Comparison of ENCODE assay signal across 1 cellular context in the genomic region with DNA sequence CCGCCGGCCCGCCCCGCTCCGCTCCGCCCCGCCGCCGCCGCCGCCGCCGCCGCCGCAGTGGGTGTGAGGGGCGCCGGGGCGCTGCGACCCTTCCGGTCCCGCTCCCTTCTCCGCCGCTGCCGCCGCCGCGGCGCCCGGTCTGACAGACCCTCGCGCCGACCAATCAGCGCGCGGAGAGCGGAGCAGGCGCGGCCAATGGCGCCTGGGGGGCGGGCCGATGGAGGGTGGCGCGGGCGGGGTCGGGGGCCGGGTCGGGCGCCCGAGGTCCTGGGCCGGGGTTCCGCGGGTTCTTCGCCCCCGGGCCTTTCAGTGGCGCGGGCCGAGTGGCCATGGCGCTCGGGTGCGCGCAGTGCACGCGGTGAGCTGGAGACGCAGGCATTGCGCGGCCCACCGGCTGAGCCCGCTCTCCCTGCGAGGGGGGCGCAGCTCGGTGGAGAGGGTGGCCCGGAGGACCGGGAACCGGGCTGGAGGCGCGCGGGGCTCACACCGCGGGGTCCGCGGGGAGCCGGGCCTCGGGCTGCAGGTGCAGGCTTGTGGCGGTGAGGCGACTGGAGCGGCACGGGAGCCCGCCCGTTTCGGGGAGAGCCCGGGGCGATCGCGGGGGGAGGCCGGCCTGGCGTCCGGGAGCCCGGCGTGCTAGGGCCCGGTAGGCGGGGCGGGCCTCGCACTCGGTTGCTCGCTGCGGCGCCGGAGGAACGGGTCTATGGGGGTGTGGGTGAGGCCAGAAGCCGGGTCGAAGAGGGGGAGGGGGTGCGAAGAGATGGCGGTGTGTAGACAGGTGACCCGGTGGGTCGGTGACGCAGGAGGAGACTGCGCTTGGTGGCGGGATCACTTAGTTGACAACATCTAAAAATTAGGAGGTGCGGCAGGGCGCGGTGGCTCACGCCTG.
TF ChIP-seq lines count a peak whose summit lies in the region.

A gene (minus strand): TSS at position 141 of the 889 bp plus-strand sequence. CDS start 11,522 bp downstream, outside the sequence.

TF ChIP-seq in HepG2, 621 proteins besides CTCF, POLR2A, EP300 and RAD21 (continued from another document and continues in another):
- TF ChIP-seq, protein P1, sequence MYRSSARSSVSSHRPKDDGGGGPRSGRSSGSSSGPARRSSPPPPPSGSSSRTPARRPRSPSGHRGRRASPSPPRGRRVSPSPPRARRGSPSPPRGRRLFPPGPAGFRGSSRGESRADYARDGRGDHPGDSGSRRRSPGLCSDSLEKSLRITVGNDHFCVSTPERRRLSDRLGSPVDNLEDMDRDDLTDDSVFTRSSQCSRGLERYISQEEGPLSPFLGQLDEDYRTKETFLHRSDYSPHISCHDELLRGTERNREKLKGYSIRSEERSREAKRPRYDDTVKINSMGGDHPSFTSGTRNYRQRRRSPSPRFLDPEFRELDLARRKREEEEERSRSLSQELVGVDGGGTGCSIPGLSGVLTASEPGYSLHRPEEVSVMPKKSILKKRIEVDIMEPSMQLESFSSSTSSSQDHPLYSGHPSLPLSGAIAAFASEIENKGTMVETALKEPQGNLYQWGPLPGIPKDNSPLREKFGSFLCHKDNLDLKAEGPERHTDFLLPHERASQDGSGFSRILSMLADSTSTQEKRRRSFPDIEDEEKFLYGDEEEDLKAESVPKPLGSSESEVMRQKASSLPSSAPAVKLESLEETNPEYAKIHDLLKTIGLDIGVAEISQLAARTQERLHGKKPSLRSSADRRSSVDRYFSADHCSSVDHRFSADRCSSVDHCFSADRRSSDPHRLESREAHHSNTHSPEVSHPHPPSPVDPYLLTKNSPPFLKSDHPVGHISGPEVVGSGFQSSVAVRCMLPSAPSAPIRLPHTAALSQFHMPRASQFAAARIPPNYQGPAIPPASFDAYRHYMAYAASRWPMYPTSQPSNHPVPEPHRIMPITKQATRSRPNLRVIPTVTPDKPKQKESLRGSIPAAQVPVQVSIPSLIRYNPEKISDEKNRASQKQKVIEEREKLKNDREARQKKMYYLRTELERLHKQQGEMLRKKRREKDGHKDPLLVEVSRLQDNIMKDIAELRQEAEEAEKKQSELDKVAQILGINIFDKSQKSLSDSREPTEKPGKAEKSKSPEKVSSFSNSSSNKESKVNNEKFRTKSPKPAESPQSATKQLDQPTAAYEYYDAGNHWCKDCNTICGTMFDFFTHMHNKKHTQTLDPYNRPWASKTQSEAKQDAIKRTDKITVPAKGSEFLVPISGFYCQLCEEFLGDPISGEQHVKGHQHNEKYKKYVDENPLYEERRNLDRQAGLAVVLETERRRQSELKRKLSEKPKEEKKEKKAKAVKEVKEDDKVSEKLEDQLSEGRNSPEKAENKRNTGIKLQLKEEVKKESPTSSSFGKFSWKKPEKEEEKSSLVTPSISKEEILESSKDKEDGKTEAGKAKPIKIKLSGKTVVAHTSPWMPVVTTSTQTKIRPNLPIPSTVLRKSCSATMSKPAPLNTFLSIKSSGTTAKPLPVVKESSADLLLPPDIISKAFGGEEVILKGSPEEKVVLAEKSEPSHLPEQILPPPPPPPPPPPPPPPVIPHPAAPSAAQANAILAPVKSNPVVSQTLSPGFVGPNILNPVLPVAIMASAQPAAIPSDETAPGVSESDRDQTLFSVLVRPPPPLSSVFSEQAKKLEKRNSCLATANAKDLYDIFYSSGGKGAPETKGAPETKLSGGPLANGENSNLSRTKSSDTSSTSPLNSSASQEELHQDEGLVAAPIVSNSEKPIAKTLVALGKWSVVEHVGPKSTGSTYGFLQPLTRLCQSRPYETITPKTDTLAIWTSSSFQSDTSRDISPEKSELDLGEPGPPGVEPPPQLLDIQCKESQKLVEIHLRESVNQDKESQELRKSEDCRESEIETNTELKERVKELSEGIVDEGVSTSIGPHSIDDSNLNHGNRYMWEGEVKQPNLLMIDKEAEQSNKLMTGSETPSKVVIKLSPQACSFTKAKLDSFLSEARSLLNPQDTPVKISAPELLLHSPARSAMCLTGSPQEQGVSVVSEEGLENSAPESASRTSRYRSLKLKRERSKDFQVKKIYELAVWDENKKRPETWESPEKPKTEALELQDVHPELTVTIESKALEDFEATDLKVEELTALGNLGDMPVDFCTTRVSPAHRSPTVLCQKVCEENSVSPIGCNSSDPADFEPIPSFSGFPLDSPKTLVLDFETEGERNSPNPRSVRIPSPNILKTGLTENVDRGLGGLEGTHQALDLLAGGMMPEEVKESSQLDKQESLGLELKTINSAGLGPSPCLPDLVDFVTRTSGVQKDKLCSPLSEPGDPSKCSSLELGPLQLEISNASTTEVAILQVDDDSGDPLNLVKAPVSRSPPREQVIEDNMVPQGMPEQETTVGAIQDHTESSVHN (CRISPR knock-in tag; IDR thresholded peaks at IDR 0.05) = no peak
- TF ChIP-seq PAF1 (CRISPR knock-in tag; IDR thresholded peaks at IDR 0.05) (no peak), ZNF564 (CRISPR knock-in tag; IDR thresholded peaks at IDR 0.05) (0 out of 2 replicates have a peak, but pooled peaks have one; percentile 43), ZNF557 (CRISPR knock-in tag; IDR thresholded peaks at IDR 0.05) (no peak), NR2F1 (CRISPR knock-in tag; IDR thresholded peaks at IDR 0.05) (no peak), NR2C2 (CRISPR knock-in tag; IDR thresholded peaks at IDR 0.05; ENCODE audit: borderline replicate concordance) (peak; percentile 34; the same call in 1 of the 2 replicates), SCMH1 (CRISPR knock-in tag; IDR thresholded peaks at IDR 0.05; ENCODE audit: borderline replicate concordance) (no peak), ZNF790 (CRISPR knock-in tag; IDR thresholded peaks at IDR 0.05; ENCODE audit: borderline replicate concordance) (0 out of 2 replicates have a peak, but pooled peaks have one; percentile 43), ARHGAP35 (CRISPR knock-in tag; IDR thresholded peaks at IDR 0.05; ENCODE audit: borderline replicate concordance) (0 out of 2 replicates have a peak, but pooled peaks have one; percentile 65), ASH2L (IDR thresholded peaks at IDR 0.05; ENCODE audit: insufficient read length, low read depth, low read length) (peak; percentile 47), ZNF768 (CRISPR knock-in tag; IDR thresholded peaks at IDR 0.05) (peak; percentile 38; the same call in 1 of the 2 replicates), ZMYM4 (CRISPR knock-in tag; IDR thresholded peaks at IDR 0.05) (0 out of 2 replicates have a peak, but pooled peaks have one; percentile 9), RBM39 (IDR thresholded peaks at IDR 0.05; ENCODE audit: low read depth, low read length, poor library complexity, severe bottlenecking) (peak; percentile 6), ZNF329 (CRISPR knock-in tag; IDR thresholded peaks at IDR 0.05; ENCODE audit: low read depth) (peak; percentile 71; the same call in 1 of the 2 replicates), HMG20A (CRISPR knock-in tag; IDR thresholded peaks at IDR 0.05; ENCODE audit: borderline replicate concordance) (no peak), EEA1 (CRISPR knock-in tag; IDR thresholded peaks at IDR 0.05; ENCODE audit: borderline replicate concordance) (peak; percentile 32; the same call in 1 of the 2 replicates), TBP (CRISPR knock-in tag; IDR thresholded peaks at IDR 0.05) (no peak), FOXO1 (CRISPR knock-in tag; IDR thresholded peaks at IDR 0.05) (no peak), POLR2AphosphoS5 (IDR thresholded peaks at IDR 0.05; ENCODE audit: low read depth, low read length) (peak; percentile 42; the same call in 1 of the 2 replicates), ZNF225 (CRISPR knock-in tag; IDR thresholded peaks at IDR 0.05) (peak; percentile 38; the same call in 1 of the 2 replicates), THAP11 (CRISPR knock-in tag; IDR thresholded peaks at IDR 0.05) (peak; percentile 33; the same call in 1 of the 2 replicates), NFIC (IDR thresholded peaks at IDR 0.05; ENCODE audit: low read length) (no peak), ZNF777 (CRISPR knock-in tag; IDR thresholded peaks at IDR 0.05) (no peak), ZFP90 (CRISPR knock-in tag; IDR thresholded peaks at IDR 0.05; ENCODE audit: borderline replicate concordance) (0 out of 2 replicates have a peak, but pooled peaks have one; percentile 61)
- TF ChIP-seq, protein P2, sequence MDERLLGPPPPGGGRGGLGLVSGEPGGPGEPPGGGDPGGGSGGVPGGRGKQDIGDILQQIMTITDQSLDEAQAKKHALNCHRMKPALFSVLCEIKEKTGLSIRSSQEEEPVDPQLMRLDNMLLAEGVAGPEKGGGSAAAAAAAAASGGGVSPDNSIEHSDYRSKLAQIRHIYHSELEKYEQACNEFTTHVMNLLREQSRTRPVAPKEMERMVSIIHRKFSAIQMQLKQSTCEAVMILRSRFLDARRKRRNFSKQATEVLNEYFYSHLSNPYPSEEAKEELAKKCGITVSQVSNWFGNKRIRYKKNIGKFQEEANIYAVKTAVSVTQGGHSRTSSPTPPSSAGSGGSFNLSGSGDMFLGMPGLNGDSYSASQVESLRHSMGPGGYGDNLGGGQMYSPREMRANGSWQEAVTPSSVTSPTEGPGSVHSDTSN (CRISPR knock-in tag; IDR thresholded peaks at IDR 0.05) = peak; percentile 83
- TF ChIP-seq, protein P3, sequence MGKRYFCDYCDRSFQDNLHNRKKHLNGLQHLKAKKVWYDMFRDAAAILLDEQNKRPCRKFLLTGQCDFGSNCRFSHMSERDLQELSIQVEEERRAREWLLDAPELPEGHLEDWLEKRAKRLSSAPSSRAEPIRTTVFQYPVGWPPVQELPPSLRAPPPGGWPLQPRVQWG (CRISPR knock-in tag; IDR thresholded peaks at IDR 0.05; ENCODE audit: borderline replicate concordance, low read depth) = no peak
- TF ChIP-seq, protein P4, sequence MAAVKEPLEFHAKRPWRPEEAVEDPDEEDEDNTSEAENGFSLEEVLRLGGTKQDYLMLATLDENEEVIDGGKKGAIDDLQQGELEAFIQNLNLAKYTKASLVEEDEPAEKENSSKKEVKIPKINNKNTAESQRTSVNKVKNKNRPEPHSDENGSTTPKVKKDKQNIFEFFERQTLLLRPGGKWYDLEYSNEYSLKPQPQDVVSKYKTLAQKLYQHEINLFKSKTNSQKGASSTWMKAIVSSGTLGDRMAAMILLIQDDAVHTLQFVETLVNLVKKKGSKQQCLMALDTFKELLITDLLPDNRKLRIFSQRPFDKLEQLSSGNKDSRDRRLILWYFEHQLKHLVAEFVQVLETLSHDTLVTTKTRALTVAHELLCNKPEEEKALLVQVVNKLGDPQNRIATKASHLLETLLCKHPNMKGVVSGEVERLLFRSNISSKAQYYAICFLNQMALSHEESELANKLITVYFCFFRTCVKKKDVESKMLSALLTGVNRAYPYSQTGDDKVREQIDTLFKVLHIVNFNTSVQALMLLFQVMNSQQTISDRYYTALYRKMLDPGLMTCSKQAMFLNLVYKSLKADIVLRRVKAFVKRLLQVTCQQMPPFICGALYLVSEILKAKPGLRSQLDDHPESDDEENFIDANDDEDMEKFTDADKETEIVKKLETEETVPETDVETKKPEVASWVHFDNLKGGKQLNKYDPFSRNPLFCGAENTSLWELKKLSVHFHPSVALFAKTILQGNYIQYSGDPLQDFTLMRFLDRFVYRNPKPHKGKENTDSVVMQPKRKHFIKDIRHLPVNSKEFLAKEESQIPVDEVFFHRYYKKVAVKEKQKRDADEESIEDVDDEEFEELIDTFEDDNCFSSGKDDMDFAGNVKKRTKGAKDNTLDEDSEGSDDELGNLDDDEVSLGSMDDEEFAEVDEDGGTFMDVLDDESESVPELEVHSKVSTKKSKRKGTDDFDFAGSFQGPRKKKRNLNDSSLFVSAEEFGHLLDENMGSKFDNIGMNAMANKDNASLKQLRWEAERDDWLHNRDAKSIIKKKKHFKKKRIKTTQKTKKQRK (IDR thresholded peaks at IDR 0.05; ENCODE audit: low read length) = no peak
- TF ChIP-seq, protein P5, sequence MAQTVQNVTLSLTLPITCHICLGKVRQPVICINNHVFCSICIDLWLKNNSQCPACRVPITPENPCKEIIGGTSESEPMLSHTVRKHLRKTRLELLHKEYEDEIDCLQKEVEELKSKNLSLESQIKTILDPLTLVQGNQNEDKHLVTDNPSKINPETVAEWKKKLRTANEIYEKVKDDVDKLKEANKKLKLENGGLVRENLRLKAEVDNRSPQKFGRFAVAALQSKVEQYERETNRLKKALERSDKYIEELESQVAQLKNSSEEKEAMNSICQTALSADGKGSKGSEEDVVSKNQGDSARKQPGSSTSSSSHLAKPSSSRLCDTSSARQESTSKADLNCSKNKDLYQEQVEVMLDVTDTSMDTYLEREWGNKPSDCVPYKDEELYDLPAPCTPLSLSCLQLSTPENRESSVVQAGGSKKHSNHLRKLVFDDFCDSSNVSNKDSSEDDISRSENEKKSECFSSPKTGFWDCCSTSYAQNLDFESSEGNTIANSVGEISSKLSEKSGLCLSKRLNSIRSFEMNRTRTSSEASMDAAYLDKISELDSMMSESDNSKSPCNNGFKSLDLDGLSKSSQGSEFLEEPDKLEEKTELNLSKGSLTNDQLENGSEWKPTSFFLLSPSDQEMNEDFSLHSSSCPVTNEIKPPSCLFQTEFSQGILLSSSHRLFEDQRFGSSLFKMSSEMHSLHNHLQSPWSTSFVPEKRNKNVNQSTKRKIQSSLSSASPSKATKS (CRISPR knock-in tag; IDR thresholded peaks at IDR 0.05) = no peak
- TF ChIP-seq, protein P6, sequence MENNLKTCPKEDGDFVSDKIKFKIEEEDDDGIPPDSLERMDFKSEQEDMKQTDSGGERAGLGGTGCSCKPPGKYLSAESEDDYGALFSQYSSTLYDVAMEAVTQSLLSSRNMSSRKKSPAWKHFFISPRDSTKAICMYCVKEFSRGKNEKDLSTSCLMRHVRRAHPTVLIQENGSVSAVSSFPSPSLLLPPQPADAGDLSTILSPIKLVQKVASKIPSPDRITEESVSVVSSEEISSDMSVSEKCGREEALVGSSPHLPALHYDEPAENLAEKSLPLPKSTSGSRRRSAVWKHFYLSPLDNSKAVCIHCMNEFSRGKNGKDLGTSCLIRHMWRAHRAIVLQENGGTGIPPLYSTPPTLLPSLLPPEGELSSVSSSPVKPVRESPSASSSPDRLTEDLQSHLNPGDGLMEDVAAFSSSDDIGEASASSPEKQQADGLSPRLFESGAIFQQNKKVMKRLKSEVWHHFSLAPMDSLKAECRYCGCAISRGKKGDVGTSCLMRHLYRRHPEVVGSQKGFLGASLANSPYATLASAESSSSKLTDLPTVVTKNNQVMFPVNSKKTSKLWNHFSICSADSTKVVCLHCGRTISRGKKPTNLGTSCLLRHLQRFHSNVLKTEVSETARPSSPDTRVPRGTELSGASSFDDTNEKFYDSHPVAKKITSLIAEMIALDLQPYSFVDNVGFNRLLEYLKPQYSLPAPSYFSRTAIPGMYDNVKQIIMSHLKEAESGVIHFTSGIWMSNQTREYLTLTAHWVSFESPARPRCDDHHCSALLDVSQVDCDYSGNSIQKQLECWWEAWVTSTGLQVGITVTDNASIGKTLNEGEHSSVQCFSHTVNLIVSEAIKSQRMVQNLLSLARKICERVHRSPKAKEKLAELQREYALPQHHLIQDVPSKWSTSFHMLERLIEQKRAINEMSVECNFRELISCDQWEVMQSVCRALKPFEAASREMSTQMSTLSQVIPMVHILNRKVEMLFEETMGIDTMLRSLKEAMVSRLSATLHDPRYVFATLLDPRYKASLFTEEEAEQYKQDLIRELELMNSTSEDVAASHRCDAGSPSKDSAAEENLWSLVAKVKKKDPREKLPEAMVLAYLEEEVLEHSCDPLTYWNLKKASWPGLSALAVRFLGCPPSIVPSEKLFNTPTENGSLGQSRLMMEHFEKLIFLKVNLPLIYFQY (CRISPR knock-in tag; IDR thresholded peaks at IDR 0.05; ENCODE audit: borderline replicate concordance) = peak; percentile 92
- TF ChIP-seq, protein P7, sequence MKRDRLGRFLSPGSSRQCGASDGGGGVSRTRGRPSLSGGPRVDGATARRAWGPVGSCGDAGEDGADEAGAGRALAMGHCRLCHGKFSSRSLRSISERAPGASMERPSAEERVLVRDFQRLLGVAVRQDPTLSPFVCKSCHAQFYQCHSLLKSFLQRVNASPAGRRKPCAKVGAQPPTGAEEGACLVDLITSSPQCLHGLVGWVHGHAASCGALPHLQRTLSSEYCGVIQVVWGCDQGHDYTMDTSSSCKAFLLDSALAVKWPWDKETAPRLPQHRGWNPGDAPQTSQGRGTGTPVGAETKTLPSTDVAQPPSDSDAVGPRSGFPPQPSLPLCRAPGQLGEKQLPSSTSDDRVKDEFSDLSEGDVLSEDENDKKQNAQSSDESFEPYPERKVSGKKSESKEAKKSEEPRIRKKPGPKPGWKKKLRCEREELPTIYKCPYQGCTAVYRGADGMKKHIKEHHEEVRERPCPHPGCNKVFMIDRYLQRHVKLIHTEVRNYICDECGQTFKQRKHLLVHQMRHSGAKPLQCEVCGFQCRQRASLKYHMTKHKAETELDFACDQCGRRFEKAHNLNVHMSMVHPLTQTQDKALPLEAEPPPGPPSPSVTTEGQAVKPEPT (CRISPR knock-in tag; IDR thresholded peaks at IDR 0.05; ENCODE audit: low read depth) = no peak
